In genomic region chr10:6203331-6204062, GRCh38 we compare ENCODE assay signal across 8 cellular contexts. TPM values are rescaled to one million over a fixed set of nuclear protein-coding genes. Genes with fewer than 3 reads are reported as not detected.
DNase-seq lines count a peak whose midpoint lies in the region; ATAC-seq and FAIRE-seq lines count a peak whose summit lies in the region.

No MANE protein-coding gene starts in this region.

- in situ Hi-C loops in SK-MEL-5 (cut with HindIII; ENCODE audit: low pct_unique_long_range_greater_than_20kb, low sequenced_read_pairs): no loop called here

- peak overlapping the region; percentile 97 for H3K4me3 ChIP-seq in trophoblast cell (ENCODE audit: low read depth, low read length)

- peak overlapping the region; percentile 95 for H4K91ac ChIP-seq in trophoblast cell (ENCODE audit: low read depth, low read length)

- H2BK12ac ChIP-seq in trophoblast cell (ENCODE audit: low read length): peak overlapping the region; percentile 52

- peak overlapping the region; percentile 97 for H3K18ac ChIP-seq in trophoblast cell (ENCODE audit: low read length)

- DNase-seq in C1 segment of cervical spinal cord (lab: John Stamatoyannopoulos, UW) (peak in 8 of 14 donors; percentile 31 to 85 (median 68)), GM19239 (ENCODE audit: insufficient read length, low spot score) (peak; percentile 82), SK-MEL-5 (ENCODE audit: low read depth, low spot score) (peak; percentile 43), cardiac septum (ENCODE audit: low spot score) (peak; percentile 83), trophoblast cell (peak in 1 of 2 donors; percentile 61), COLO829 (ENCODE audit: low spot score) (no peak)
- peak; percentile 80 for DNase-seq in activated naive CD8-positive, alpha-beta T cell treated with anti-CD3 and anti-CD28 coated beads for 36 hours

- no peaks in the 10 kb centered on the region for H3K27me3 Mint-ChIP-seq in activated naive CD8-positive, alpha-beta T cell treated with anti-CD3 and anti-CD28 coated beads for 36 hours

- H3K14ac ChIP-seq in trophoblast cell (ENCODE audit: low read length): peak overlapping the region; percentile 95

- H3K9ac ChIP-seq in trophoblast cell (ENCODE audit: low read length): peak overlapping the region; percentile 93

- ATAC-seq in HG03342 (IDR thresholded peaks at IDR 0.05; ENCODE audit: unreplicated experiment): peak; percentile 41

- peaks cover 4 to 5% of the 10 kb centered on the region in 2 experiments for H3K36me3 ChIP-seq in trophoblast cell (ENCODE audit: control insufficient read depth in 1 of 2, insufficient read depth in 2 of 2, low read length in 2 of 2)

- peak overlapping the region; percentile 92 for H3K4me2 ChIP-seq in trophoblast cell (ENCODE audit: low read length)

- intact Hi-C loops in cardiac septum (cut with DNase I): loop anchor here (2.0 to 5.0 kb wide), 4 partner anchors 41 to 197 kb away; partner anchors contain the start of gene RBM17

- H4K12ac ChIP-seq in trophoblast cell (ENCODE audit: low read depth, low read length): peak overlapping the region; percentile 94

- H3K79me1 ChIP-seq in trophoblast cell (ENCODE audit: low read length): peaks cover 18% of the 10 kb centered on the region

- H3K9me3 Mint-ChIP-seq in activated naive CD8-positive, alpha-beta T cell treated with anti-CD3 and anti-CD28 coated beads for 36 hours: no peaks in the 10 kb centered on the region

- FAIRE-seq in GM19239 (lab: Jason Lieb, UNC): peak; percentile 4

- peak overlapping the region; percentile 94 for H2BK5ac ChIP-seq in trophoblast cell (ENCODE audit: low read depth, low read length, poor library complexity)

- H3K27ac Mint-ChIP-seq in activated naive CD8-positive, alpha-beta T cell treated with anti-CD3 and anti-CD28 coated beads for 36 hours: peak overlapping the region; percentile 83

- H3K79me2 ChIP-seq in trophoblast cell (ENCODE audit: control insufficient read depth, insufficient read depth, low read length, poor library complexity): peaks cover 16% of the 10 kb centered on the region

- peaks cover 2% of the 10 kb centered on the region for H3K27me3 ChIP-seq in trophoblast cell (ENCODE audit: insufficient read depth, low read length)

- H3K9me3 ChIP-seq in trophoblast cell (ENCODE audit: insufficient read depth, low read depth, low read length): peaks cover 2% of the 10 kb centered on the region

- H3K4ac ChIP-seq in trophoblast cell (ENCODE audit: low read depth, low read length): peak overlapping the region; percentile 90

- no CpG with 5 or more reads among the region's 76 CpGs for WGBS in trophoblast cell (ENCODE audit: extremely low coverage, insufficient coverage, insufficient read length)

- peaks cover 13 to 19% of the 10 kb centered on the region in 2 experiments for H3K4me1 ChIP-seq in trophoblast cell (ENCODE audit: control insufficient read depth in 1 of 2, insufficient read depth in 2 of 2, low read length in 2 of 2)

- H3K27ac ChIP-seq in trophoblast cell (ENCODE audit: low read depth, low read length): peak overlapping the region; percentile 86

- H2AFZ ChIP-seq in trophoblast cell (ENCODE audit: insufficient read depth, low read length, poor library complexity): peak overlapping the region; percentile 85

- H2AK5ac ChIP-seq in trophoblast cell (ENCODE audit: low read length): peak overlapping the region; percentile 77

- peak overlapping the region; percentile 95 for H3K4me3 Mint-ChIP-seq in activated naive CD8-positive, alpha-beta T cell treated with anti-CD3 and anti-CD28 coated beads for 36 hours

- peaks cover 38% of the 10 kb centered on the region for H3K4me1 Mint-ChIP-seq in activated naive CD8-positive, alpha-beta T cell treated with anti-CD3 and anti-CD28 coated beads for 36 hours

- H2BK120ac ChIP-seq in trophoblast cell (ENCODE audit: insufficient read depth, low read length, poor library complexity): peak overlapping the region; percentile 87

- peak overlapping the region; percentile 89 for H4K8ac ChIP-seq in trophoblast cell (ENCODE audit: low read depth, low read length)

- no peak overlapping the region for H3K23ac ChIP-seq in trophoblast cell (ENCODE audit: low read length)

- H3K36me3 Mint-ChIP-seq in activated naive CD8-positive, alpha-beta T cell treated with anti-CD3 and anti-CD28 coated beads for 36 hours: peaks cover 22% of the 10 kb centered on the region

RNA-seq across cellular contexts. Expression of gene PFKFB3, which starts 0.8 kb away (rescaled TPM):
- 17.9 and 22.8 TPM in 2 replicates for total RNA-seq in SK-MEL-5 (2014; rRNA removed; shearing (Covaris generic))
- polyA plus RNA-seq in SK-MEL-5 (2015; cell fraction: cytosol; rRNA removed): 43.7 and 315 TPM in 2 replicates
- 48.8 and 50.4 TPM in 2 replicates for polyA plus RNA-seq in SK-MEL-5 (2015; cell fraction: nucleus; rRNA removed)
- total RNA-seq in activated naive CD8-positive, alpha-beta T cell treated with anti-CD3 and anti-CD28 coated beads for 36 hours: 10 to 100 TPM; 72.6 to 73.0 TPM
- total RNA-seq in cardiac septum: 13.8 TPM
- 45.0 and 46.4 TPM in 2 replicates for polyA plus RNA-seq in trophoblast cell (2013)
